ENCODE assay signal across 9 cellular contexts in the genomic region with DNA sequence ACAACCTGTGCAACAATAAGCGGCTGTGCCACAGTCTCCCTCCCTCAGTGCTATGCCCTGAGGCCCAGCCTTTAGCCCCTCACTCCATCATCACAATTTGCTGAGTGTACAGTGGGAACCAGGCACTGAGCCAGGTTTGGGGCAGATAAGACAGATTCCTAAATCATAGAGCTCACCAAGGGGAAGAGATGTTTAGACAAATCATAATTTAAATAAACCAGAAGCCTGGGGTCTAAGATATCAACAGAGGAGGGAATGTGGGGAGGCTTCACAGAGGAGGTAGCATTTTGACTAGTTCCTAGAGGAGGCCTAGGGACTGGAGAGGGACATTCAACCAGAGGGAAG.
"Had no signal": no experiment of that assay in that cellular context is flagged by ENCODE, and none has a peak within 500 bp of the region (broad histone marks: within the 10 kb centered on the region; RNA-seq: fewer than 3 reads in every experiment).

No MANE protein-coding gene starts in this region.

- DNase-seq: activated naive CD4-positive, alpha-beta T cell treated with anti-CD3 and anti-CD28 coated beads for 36 hours; activated naive CD8-positive, alpha-beta T cell treated with anti-CD3 and anti-CD28 coated beads, Interleukin-2, amount 50 U/mL, for 24 hours; activated T-cell treated with anti-CD3 and anti-CD28 coated beads for 4 hours; caudate nucleus; colonic mucosa; esophagus squamous epithelium; ovary; stimulated activated naive CD4-positive, alpha-beta T cell had no signal

- ATAC-seq: activated CD4-positive, CD25-positive, alpha-beta regulatory T cell treated with anti-CD3 and anti-CD28 coated beads, Interleukin-2, amount 50 U/mL, for 24 hours; activated naive CD8-positive, alpha-beta T cell treated with anti-CD3 and anti-CD28 coated beads, Interleukin-2, amount 50 U/mL, for 24 hours had no signal

- H3K4me3 ChIP-seq: colonic mucosa, esophagus squamous epithelium, ovary had no signal

- H3K9me3 ChIP-seq: colonic mucosa, esophagus squamous epithelium, ovary had no signal

- H3K27ac ChIP-seq: colonic mucosa, esophagus squamous epithelium, ovary had no signal

- H3K4me1 ChIP-seq: colonic mucosa had no signal

- H3K27me3 ChIP-seq: colonic mucosa, esophagus squamous epithelium, ovary had no signal

- H3K36me3 ChIP-seq: colonic mucosa, ovary had no signal
